Comparison of ENCODE assay signal across 20 cellular contexts in genomic region chr2:134014196-134014960, GRCh38.
DNase-seq lines count a peak whose midpoint lies in the region; TF ChIP-seq lines count a peak whose summit lies in the region.
"Had no signal": no experiment of that assay in that cellular context is flagged by ENCODE, and none has a peak within 500 bp of the region (broad histone marks: within the 10 kb centered on the region; RNA-seq: fewer than 3 reads in every experiment).

No MANE protein-coding gene starts in this region.

- peak overlapping the region; percentile 15 for H3K4me2 ChIP-seq in fibroblast of lung (ENCODE audit: extremely low read depth, insufficient read depth, low read length)

- no peaks in the 10 kb centered on the region for H3K79me2 ChIP-seq in fibroblast of lung (ENCODE audit: control insufficient read depth, insufficient read depth, low read length)

- no peaks in the 10 kb centered on the region for H3K9me3 Mint-ChIP-seq in CD4-positive, alpha-beta memory T cell
- H3K9me3 Mint-ChIP-seq: CD4-positive, alpha-beta T cell; T-cell had no signal

- peak overlapping the region; percentile 75 for H3K27ac ChIP-seq in fibroblast of lung (ENCODE audit: insufficient read depth, low read length)
- no peak overlapping the region for H3K27ac ChIP-seq in CD4-positive, alpha-beta memory T cell (ENCODE audit: low read depth, low read length)
- H3K27ac ChIP-seq: SK-N-MC had no signal

- H3K27me3 ChIP-seq in fibroblast of lung (ENCODE audit: control insufficient read depth, insufficient read depth, low read length), result no peaks in the 10 kb centered on the region
- no peaks in the 10 kb centered on the region for H3K27me3 ChIP-seq in CD4-positive, alpha-beta memory T cell (ENCODE audit: insufficient read depth, low read length)
- H3K27me3 ChIP-seq: BE2C had no signal

- POLR2A ChIA-PET in CD4-positive, alpha-beta memory T cell (lab: Charles Lee; ENCODE audit: partially characterized antibody), result no interaction called here

- H2AFZ ChIP-seq in fibroblast of lung (ENCODE audit: low read length), result peak overlapping the region; percentile 15

- peaks cover 15% of the 10 kb centered on the region for H3K4me1 ChIP-seq in fibroblast of lung (ENCODE audit: control insufficient read depth, extremely low read depth, insufficient read depth, low read length)
- no peaks in the 10 kb centered on the region for H3K4me1 ChIP-seq in CD4-positive, alpha-beta memory T cell (ENCODE audit: insufficient read depth, low read length)
- H3K4me1 ChIP-seq: BE2C had no signal

- no peak overlapping the region for H3K27ac Mint-ChIP-seq in CD4-positive, alpha-beta memory T cell
- H3K27ac Mint-ChIP-seq: CD4-positive, alpha-beta T cell; T-cell had no signal

- CTCF ChIA-PET in CD4-positive, alpha-beta memory T cell (lab: Charles Lee; ENCODE audit: partially characterized antibody), result interaction anchor here (1.6 kb wide), 1 partner anchor 12 kb away, joined by 6 read pairs; no protein-coding TSS in a partner anchor

- no peak overlapping the region for H3K4me3 Mint-ChIP-seq in CD4-positive, alpha-beta memory T cell
- H3K4me3 Mint-ChIP-seq: CD4-positive, alpha-beta T cell; T-cell had no signal

- no peaks in the 10 kb centered on the region for H3K36me3 ChIP-seq in fibroblast of lung (ENCODE audit: control insufficient read depth, insufficient read depth, low read length)
- no peaks in the 10 kb centered on the region for H3K36me3 ChIP-seq in CD4-positive, alpha-beta memory T cell (ENCODE audit: insufficient read depth, low read length)
- H3K36me3 ChIP-seq: BE2C had no signal

- TF ChIP-seq CTCF in fibroblast of lung (conservative IDR thresholded peaks at IDR 0.05 in 1 of 2, IDR thresholded peaks at IDR 0.05 in 1 of 2; ENCODE audit: low read depth in 1 of 2, low read length in 2 of 2), result no peak

- intact Hi-C loops in CD4-positive, alpha-beta memory T cell (cut with micrococcal nuclease), result no loop called here

- no peak overlapping the region for H3K9ac ChIP-seq in fibroblast of lung (ENCODE audit: insufficient read depth, low read length)

- H4K20me1 ChIP-seq in fibroblast of lung (ENCODE audit: control insufficient read depth, extremely low read depth, insufficient read depth, low read length), result no peaks in the 10 kb centered on the region

- DNase-seq in GM04503 (ENCODE audit: low read depth) (peak; percentile 27), M059J (ENCODE audit: low read depth) (peak; percentile 20), fibroblast of lung (ENCODE audit: low read depth in 2 of 2) (peak; percentile 58 to 61), NCI-H1092 (lab: John Stamatoyannopoulos, UW) (no peak), cerebellar cortex (ENCODE audit: low spot score) (no peak), ureter (ENCODE audit: low spot score) (no peak)
- DNase-seq in CD4-positive, alpha-beta memory T cell, result no peak
- DNase-seq: ACHN; BE2C; CD4-positive, alpha-beta T cell; DMS153; Kasumi-1; MM.1S; NCI-H1092 treated with DMSO at 0.1 percent for 48 hours; NCI-H146; NCI-H510A; NCI-H748 treated with DMSO at 0.1 percent for 48 hours; SHP77; T-cell had no signal

- no peak overlapping the region for H3K4me3 ChIP-seq in fibroblast of lung (replicated peaks in 1 of 4; ENCODE audit: control extremely low read depth in 1 of 4, insufficient read depth in 1 of 4, low read depth in 3 of 4, low read length in 4 of 4)
- no peak overlapping the region for H3K4me3 ChIP-seq in CD4-positive, alpha-beta memory T cell (ENCODE audit: low read length in 2 of 2)
- H3K4me3 ChIP-seq: SK-N-MC had no signal

- no peaks in the 10 kb centered on the region for H3K36me3 Mint-ChIP-seq in CD4-positive, alpha-beta memory T cell
- H3K36me3 Mint-ChIP-seq: T-cell had no signal

- H3K9me3 ChIP-seq in fibroblast of lung (ENCODE audit: control insufficient read depth, insufficient read depth, low read depth, low read length), result no peaks in the 10 kb centered on the region
- no peaks in the 10 kb centered on the region for H3K9me3 ChIP-seq in CD4-positive, alpha-beta memory T cell (ENCODE audit: control insufficient read depth in 1 of 2, low read length in 2 of 2)
- H3K9me3 ChIP-seq: BE2C had no signal

- H3K4me1 Mint-ChIP-seq in CD4-positive, alpha-beta memory T cell, result peaks cover 0 to 4% (median 2%) of the 10 kb centered on the region in 4 donors

- peaks cover 0 to 3% of the 10 kb centered on the region in 2 donors for H3K27me3 Mint-ChIP-seq in CD4-positive, alpha-beta memory T cell
- H3K27me3 Mint-ChIP-seq: CD4-positive, alpha-beta T cell had no signal

Comparison
In these comparisons a context has a peak if more than half of its experiments do, and no peak if none do; other contexts are left out.
1. DNase-seq: peak in GM04503 (single experiment), M059J (single experiment) and fibroblast of lung (2 of 2); none in NCI-H1092 (single experiment), cerebellar cortex (single experiment), ureter (single experiment) and CD4-positive, alpha-beta memory T cell (0 of 5).